17 cellular contexts compared by ENCODE assay signal in genomic region chr19:1789282-1790020, GRCh38. TPM values are rescaled to one million over a fixed set of nuclear protein-coding genes. Genes with fewer than 3 reads are reported as not detected.
A peak's percentile ranks its signal among the peaks of the same experiment; 100 is the strongest.
DNase-seq lines count a peak whose midpoint lies in the region; ATAC-seq, FAIRE-seq and TF ChIP-seq lines count a peak whose summit lies in the region.
"Had no signal": no experiment of that assay in that cellular context is flagged by ENCODE, and none has a peak within 500 bp of the region (broad histone marks: within the 10 kb centered on the region; RNA-seq: fewer than 3 reads in every experiment).

No MANE protein-coding gene starts in this region.

- FAIRE-seq in urothelium cell line (lab: Jason Lieb, UNC), result no peak

- no peak overlapping the region for H3K4me3 Mint-ChIP-seq in endothelial cell (ENCODE audit: unreplicated experiment)
- H3K4me3 Mint-ChIP-seq: effector memory CD8-positive, alpha-beta T cell; T-helper 2 cell treated with Interferon-gamma antibody and Interleukin-4, amounts not matched to agents 5 μg/mL and 100 μg/mL, for 36 hours had no signal

- no peak overlapping the region for H3K27ac Mint-ChIP-seq in endothelial cell (ENCODE audit: unreplicated experiment)
- H3K27ac Mint-ChIP-seq: effector memory CD8-positive, alpha-beta T cell; progenitor cell of endocrine pancreas; T-helper 2 cell treated with Interferon-gamma antibody and Interleukin-4, amounts not matched to agents 5 μg/mL and 100 μg/mL, for 36 hours had no signal

- H3K9me3 Mint-ChIP-seq in endothelial cell (ENCODE audit: unreplicated experiment), result no peaks in the 10 kb centered on the region
- H3K9me3 Mint-ChIP-seq: effector memory CD8-positive, alpha-beta T cell; T-helper 2 cell treated with Interferon-gamma antibody and Interleukin-4, amounts not matched to agents 5 μg/mL and 100 μg/mL, for 36 hours had no signal

- ATAC-seq in heart right ventricle (peak in 6 of 8 donors; percentile 24 to 42 (median 31)), left cardiac atrium (no peak), left lobe of liver (peak; percentile 41)

- WGBS in heart right ventricle, 2 donors, result 19 to 23% methylated on average over 49 to 58 of the region's 58 CpGs

- no peak for TF ChIP-seq POLR2A in vagina (IDR thresholded peaks at IDR 0.05)

- H3K4me1 ChIP-seq in heart right ventricle, result peaks cover 0 to 9% (median 5%) of the 10 kb centered on the region in 9 donors
- peaks cover 13% of the 10 kb centered on the region for H3K4me1 ChIP-seq in vagina
- H3K4me1 ChIP-seq: ascending aorta had no signal

- H3K9me3 ChIP-seq in heart right ventricle, result peaks cover 0 to 4% (median 0%) of the 10 kb centered on the region in 11 donors
- H3K9me3 ChIP-seq in vagina, result no peaks in the 10 kb centered on the region
- H3K9me3 ChIP-seq: ascending aorta had no signal

- H3K27me3 ChIP-seq in heart right ventricle (peaks cover 0 to 48% (median 41%) of the 10 kb centered on the region in 7 donors), vagina (no peaks in the 10 kb centered on the region)

- H3K27ac ChIP-seq in heart right ventricle (peak overlapping the region in 1 of 10 donors; percentile 44), coronary artery (no peak overlapping the region), vagina (no peak overlapping the region)
- H3K27ac ChIP-seq: ascending aorta had no signal

- H3K4me3 ChIP-seq in heart right ventricle, result peak overlapping the region in 8 of 10 donors; percentile 7 to 44 (median 32)
- peak overlapping the region; percentile 34 for H3K4me3 ChIP-seq in coronary artery
- H3K4me3 ChIP-seq in vagina, result peak overlapping the region; percentile 20 to 24

- no peaks in the 10 kb centered on the region for H3K4me1 Mint-ChIP-seq in endothelial cell (ENCODE audit: unreplicated experiment)

- intact Hi-C loops in heart right ventricle (cut with DNase I) (loop anchor here in 3 of 10 donors (10.0 kb wide), 2 partner anchors 115 to 245 kb away; no protein-coding TSS in a partner anchor), left cardiac atrium (cut with DNase I) (no loop called here), vagina (cut with DNase I) (no loop called here)

- H3K36me3 ChIP-seq in heart right ventricle (no peaks in the 10 kb centered on the region), vagina (no peaks in the 10 kb centered on the region)
- H3K36me3 ChIP-seq: ascending aorta had no signal

- TF ChIP-seq CTCF in heart right ventricle (IDR thresholded peaks at IDR 0.05) (no peak), coronary artery (IDR thresholded peaks at IDR 0.05) (no peak), vagina (IDR thresholded peaks at IDR 0.05) (no peak), endothelial cell (IDR thresholded peaks at IDR 0.05; ENCODE audit: unreplicated experiment) (no peak)

- no peak for DNase-seq in heart right ventricle
- DNase-seq in left cardiac atrium, result no peak
- no peak for DNase-seq in coronary artery (ENCODE audit: low spot score)
- no peak for DNase-seq in left lobe of liver (ENCODE audit: low spot score)
- no peak for DNase-seq in vagina (ENCODE audit: extremely low spot score in 2 of 2)
- DNase-seq in RKO (ENCODE audit: low spot score), result no peak
- no peak for DNase-seq in endothelial cell (ENCODE audit: low spot score)
- no peak for DNase-seq in urothelium cell line (ENCODE audit: low spot score)

- H3K36me3 Mint-ChIP-seq in endothelial cell (ENCODE audit: low read depth, unreplicated experiment), result no peaks in the 10 kb centered on the region

- H3K27me3 Mint-ChIP-seq in endothelial cell (ENCODE audit: unreplicated experiment), result peaks cover 10% of the 10 kb centered on the region

RNA-seq across cellular contexts. Expression of gene ATP8B3, which starts 22.6 kb away (rescaled TPM):
- total RNA-seq in heart right ventricle (1 to 10 TPM in 2 of 10 donors, under 1 TPM in 8; 0.13 to 3.4 (median 0.48) TPM), left cardiac atrium (1 to 10 TPM in 1 of 2 donors, under 1 TPM in 1; 0.52 to 1.6 TPM), left lobe of liver (1.4 TPM), vagina (3.2 TPM), endothelial cell (ENCODE audit: unreplicated experiment) (0.69 TPM)
- polyA plus RNA-seq in heart right ventricle, result 1 to 10 TPM in 1 of 2 donors, under 1 TPM in 1; 0.80 to 1.3 TPM

RNA-seq across cellular contexts. Expression of gene ONECUT3, which starts 36.1 kb away (rescaled TPM):
- total RNA-seq in heart right ventricle (not detected), left cardiac atrium (not detected), left lobe of liver (0.03 TPM), vagina (not detected), endothelial cell (ENCODE audit: unreplicated experiment) (not detected)
- not detected for polyA plus RNA-seq in heart right ventricle
- total RNA-seq: ascending aorta, G401, glomerular endothelial cell, H4, mononuclear cell, NCI-H460 had no signal

RNA-seq across cellular contexts. Expression of gene REXO1, which starts 58.8 kb away (rescaled TPM):
- total RNA-seq in heart right ventricle, result 10 to 100 TPM; 13.1 to 20.1 (median 16.5) TPM
- 10 to 100 TPM; 13.1 to 20.6 TPM for polyA plus RNA-seq in heart right ventricle
- total RNA-seq in left cardiac atrium, result 10 to 100 TPM; 14.8 to 22.3 TPM
- 19.3 TPM for total RNA-seq in left lobe of liver
- total RNA-seq in vagina, result 19.9 TPM
- total RNA-seq in endothelial cell (ENCODE audit: unreplicated experiment), result 48.1 TPM

Comparison
In these comparisons a context has a peak if more than half of its experiments do, and no peak if none do; other contexts are left out.
1. ATAC-seq: peak in heart right ventricle (6 of 8) and left lobe of liver (single experiment); none in left cardiac atrium (0 of 2).
2. Peak in every context shown above with its lines, with median percentiles within 50 percentile points of each other: H3K4me3 ChIP-seq.